17 cellular contexts compared by ENCODE assay signal in genomic region chr4:120724656-120725055, GRCh38.
DNase-seq lines count a peak whose midpoint lies in the region; ATAC-seq and TF ChIP-seq lines count a peak whose summit lies in the region.
"Had no signal": no experiment of that assay in that cellular context is flagged by ENCODE, and none has a peak within 500 bp of the region (broad histone marks: within the 10 kb centered on the region; RNA-seq: fewer than 3 reads in every experiment).

No MANE protein-coding gene starts in this region.

- H3K27ac ChIP-seq in OCI-LY1 (ENCODE audit: low read depth, low read length, poor library complexity, severe bottlenecking) (peak overlapping the region; percentile 80), foreskin keratinocyte (no peak overlapping the region), substantia nigra (ENCODE audit: low read depth, low read length, poor library complexity, severe bottlenecking) (no peak overlapping the region)
- H3K27ac ChIP-seq: SK-N-MC had no signal

- H3K79me2 ChIP-seq in OCI-LY1 (ENCODE audit: insufficient read depth, low read length), result no peaks in the 10 kb centered on the region

- H3K4me1 ChIP-seq in OCI-LY1 (ENCODE audit: insufficient read depth, low read length, severe bottlenecking), result peaks cover 95% of the 10 kb centered on the region
- H3K4me1 ChIP-seq in foreskin keratinocyte, result no peaks in the 10 kb centered on the region

- H3K9ac ChIP-seq in OCI-LY1 (ENCODE audit: low read length), result peak overlapping the region; percentile 1; the same call in 1 of the 2 replicates

- no peaks in the 10 kb centered on the region for H3K4me1 Mint-ChIP-seq in activated naive CD8-positive, alpha-beta T cell treated with anti-CD3 and anti-CD28 coated beads for 36 hours
- H3K4me1 Mint-ChIP-seq: CD4-positive, CD25-positive, alpha-beta regulatory T cell had no signal

- peak overlapping the region; percentile 4; the same call in 1 of the 2 replicates for H3K4me2 ChIP-seq in OCI-LY1 (ENCODE audit: low read length)

- no peak overlapping the region for H3K27ac Mint-ChIP-seq in activated naive CD8-positive, alpha-beta T cell treated with anti-CD3 and anti-CD28 coated beads for 36 hours
- H3K27ac Mint-ChIP-seq: CD4-positive, CD25-positive, alpha-beta regulatory T cell; T-helper 1 cell treated with Interleukin-12 subunit alpha and Interleukin-12 subunit beta and Interleukin-4 antibody, amounts not matched to agents 30 μg/mL and 1 μg/mL, for 36 hours had no signal

- no peaks in the 10 kb centered on the region for H3F3A ChIP-seq in OCI-LY1 (ENCODE audit: insufficient read depth, low read length)

- peak; percentile 59 for ATAC-seq in foreskin keratinocyte
- no peak for ATAC-seq in GM21619 (IDR thresholded peaks at IDR 0.05; ENCODE audit: unreplicated experiment)
- no peak for ATAC-seq in HG03108 (IDR thresholded peaks at IDR 0.05; ENCODE audit: unreplicated experiment)
- ATAC-seq: HepG2 had no signal

- H2AFZ ChIP-seq in OCI-LY1 (ENCODE audit: low read length), result no peak overlapping the region

- H3K27me3 ChIP-seq in OCI-LY1 (ENCODE audit: insufficient read depth, low read length) (no peaks in the 10 kb centered on the region), foreskin keratinocyte (no peaks in the 10 kb centered on the region)
- H3K27me3 ChIP-seq: MG63 had no signal

- no peaks in the 10 kb centered on the region for H4K20me1 ChIP-seq in OCI-LY1 (ENCODE audit: insufficient read depth, low read length)

- no peak overlapping the region for H3K4me3 Mint-ChIP-seq in activated naive CD8-positive, alpha-beta T cell treated with anti-CD3 and anti-CD28 coated beads for 36 hours
- H3K4me3 Mint-ChIP-seq: CD4-positive, CD25-positive, alpha-beta regulatory T cell; T-helper 1 cell treated with Interleukin-12 subunit alpha and Interleukin-12 subunit beta and Interleukin-4 antibody, amounts not matched to agents 30 μg/mL and 1 μg/mL, for 36 hours had no signal

- no peaks in the 10 kb centered on the region for H3K9me3 ChIP-seq in OCI-LY1 (ENCODE audit: low read length)
- H3K9me3 ChIP-seq: MG63 had no signal

- H3K9me2 ChIP-seq in OCI-LY1 (ENCODE audit: low read depth, low read length), result no peaks in the 10 kb centered on the region

- H3K36me3 Mint-ChIP-seq in activated naive CD8-positive, alpha-beta T cell treated with anti-CD3 and anti-CD28 coated beads for 36 hours, result no peaks in the 10 kb centered on the region
- H3K36me3 Mint-ChIP-seq: CD4-positive, CD25-positive, alpha-beta regulatory T cell had no signal

- no peaks in the 10 kb centered on the region for H3K9me3 Mint-ChIP-seq in activated naive CD8-positive, alpha-beta T cell treated with anti-CD3 and anti-CD28 coated beads for 36 hours
- H3K9me3 Mint-ChIP-seq: T-helper 1 cell treated with Interleukin-12 subunit alpha and Interleukin-12 subunit beta and Interleukin-4 antibody, amounts not matched to agents 30 μg/mL and 1 μg/mL, for 36 hours had no signal

- no peaks in the 10 kb centered on the region for H3K36me3 ChIP-seq in OCI-LY1 (ENCODE audit: insufficient read depth, low read length)
- H3K36me3 ChIP-seq: MG63 had no signal

- TF ChIP-seq CTCF in OCI-LY1 (IDR thresholded peaks at IDR 0.05; ENCODE audit: low read length) (no peak), foreskin keratinocyte (conservative IDR thresholded peaks at IDR 0.05) (no peak)

- no peak overlapping the region for H3K4me3 ChIP-seq in OCI-LY1 (ENCODE audit: low read depth, low read length, poor library complexity, severe bottlenecking)
- H3K4me3 ChIP-seq: MG63, SK-N-MC had no signal

- DNase-seq in DMS53 treated with DMSO at 0.1 percent for 48 hours (lab: John Stamatoyannopoulos, UW; ENCODE audit: unreplicated experiment) (peak; percentile 18), NCI-H146 (lab: John Stamatoyannopoulos, UW) (peak; percentile 74), foreskin keratinocyte (peak; percentile 32 to 37), substantia nigra (lab: John Stamatoyannopoulos, UW) (no peak)
- no peak for DNase-seq in activated naive CD8-positive, alpha-beta T cell treated with anti-CD3 and anti-CD28 coated beads for 36 hours
- DNase-seq: CD4-positive, CD25-positive, alpha-beta regulatory T cell; H7; MG63; NCI-H2107; NCI-H345; OCI-M1 had no signal

- no peaks in the 10 kb centered on the region for H3K27me3 Mint-ChIP-seq in activated naive CD8-positive, alpha-beta T cell treated with anti-CD3 and anti-CD28 coated beads for 36 hours

Comparison
In these comparisons a context has a peak if more than half of its experiments do, and no peak if none do; other contexts are left out.
1. DNase-seq: peak in DMS53 treated with DMSO at 0.1 percent for 48 hours (single experiment), NCI-H146 (single experiment) and foreskin keratinocyte (2 of 2); none in substantia nigra (0 of 49) and activated naive CD8-positive, alpha-beta T cell treated with anti-CD3 and anti-CD28 coated beads for 36 hours (single experiment).